Comparison of ENCODE assay signal across 36 cellular contexts in the genomic region with DNA sequence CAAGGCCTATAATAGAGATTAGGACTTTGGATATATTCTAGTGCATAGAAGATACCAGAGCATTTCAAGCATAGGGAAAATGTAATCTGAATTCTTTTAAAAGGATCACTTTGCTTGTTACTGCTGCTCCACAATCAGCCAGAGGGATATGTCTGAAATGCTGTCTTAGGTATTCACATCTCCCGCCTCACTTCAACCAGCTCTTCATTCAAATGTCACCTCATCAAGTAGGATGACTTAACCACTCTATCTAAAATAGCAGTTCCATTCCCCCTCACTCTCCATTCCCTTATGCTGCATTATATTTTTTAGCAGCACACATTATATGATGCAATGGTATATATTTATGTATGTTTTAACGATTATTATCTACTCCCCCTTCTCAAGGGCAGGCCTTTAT.
"Had no signal": no experiment of that assay in that cellular context is flagged by ENCODE, and none has a peak within 500 bp of the region (broad histone marks: within the 10 kb centered on the region; RNA-seq: fewer than 3 reads in every experiment).

No MANE protein-coding gene starts in this region.

- H3K4me2 ChIP-seq: KMS-11 had no signal

- H3K9ac ChIP-seq: KMS-11 had no signal

- H3K36me3 ChIP-seq: MG63 had no signal

- H3K4me3 ChIP-seq: MG63 had no signal

- H3K9me3 ChIP-seq: MG63 had no signal

- H3K27me3 ChIP-seq: MG63 had no signal

- DNase-seq: Karpas-422, Kasumi-1, KBM-7, KG1, MG63, MM.1S, MV-4-11, NCI-H1048, NCI-H1092, NCI-H1092 treated with DMSO at 0.1 percent for 48 hours, NCI-H1105, NCI-H1105 treated with DMSO at 0.1 percent for 48 hours, NCI-H1417, NCI-H1417 treated with DMSO at 0.1 percent for 48 hours, NCI-H1436 treated with DMSO at 0.1 percent for 48 hours, NCI-H146, NCI-H1694, NCI-H1694 treated with DMSO at 0.1 percent for 48 hours, NCI-H187, NCI-H187 treated with DMSO at 0.1 percent for 48 hours, NCI-H1930, NCI-H2029, NCI-H2029 treated with DMSO at 0.1 percent for 48 hours, NCI-H2081 treated with DMSO at 0.1 percent for 48 hours, NCI-H2107, NCI-H2171, NCI-H2171 treated with DMSO at 0.1 percent for 48 hours, NCI-H2227 treated with DMSO at 0.1 percent for 48 hours, NCI-H226, NCI-H345, NCI-H446, NCI-H446 treated with DMSO at 0.1 percent for 48 hours, NCI-H510A, NCI-H510A treated with DMSO at 0.1 percent for 48 hours, NCI-H524 had no signal

- H3K27ac ChIP-seq: KMS-11 had no signal
